Comparison of ENCODE assay signal across 8 cellular contexts in the genomic region with DNA sequence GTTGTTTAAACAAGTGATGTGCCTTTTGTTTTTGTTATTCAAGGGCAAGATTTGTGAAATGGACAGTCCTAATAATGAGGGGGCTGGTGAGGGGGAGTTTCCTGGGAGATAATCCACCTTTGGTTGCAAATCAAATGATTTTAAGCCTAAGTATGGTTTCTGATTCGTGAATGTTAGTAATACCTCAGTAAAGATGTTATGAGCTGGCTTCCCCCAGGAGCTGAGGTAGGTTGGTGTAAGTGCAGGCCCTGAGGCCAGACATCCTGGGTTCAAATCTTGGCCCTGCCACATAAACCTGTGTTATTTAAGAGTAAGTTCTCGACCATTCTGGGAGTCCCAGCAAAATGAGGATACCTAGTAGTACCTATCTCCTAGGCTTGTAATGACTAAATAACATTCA. TPM values are rescaled to one million over a fixed set of nuclear protein-coding genes. Genes with fewer than 3 reads are reported as not detected.
A peak's percentile ranks its signal among the peaks of the same experiment; 100 is the strongest.
DNase-seq lines count a peak whose midpoint lies in the region; ATAC-seq and TF ChIP-seq lines count a peak whose summit lies in the region.

No MANE protein-coding gene starts in this region.

- H3K27ac Mint-ChIP-seq in CD4-positive, alpha-beta T cell: peak overlapping the region; percentile 81

- CTCF ChIA-PET in CD4-positive, alpha-beta T cell (lab: Charles Lee): interaction anchor here (2.4 kb wide), 1 partner anchor 90 kb away, joined by 4 read pairs; no protein-coding TSS in a partner anchor

- no peak for ATAC-seq in CD4-positive, alpha-beta T cell (ENCODE audit: poor library complexity)

- peaks cover 57% of the 10 kb centered on the region for H3K79me2 ChIP-seq in parathyroid adenoma

- peak overlapping the region; percentile 82; the same call in 1 of the 2 replicates for H3K4me3 ChIP-seq in LNCaP clone FGC (ENCODE audit: low read depth, low read length)
- no peak overlapping the region for H3K4me3 ChIP-seq in colonic mucosa
- peak overlapping the region; percentile 98 for H3K4me3 ChIP-seq in parathyroid adenoma (ENCODE audit: low read depth, low read length)
- no peak overlapping the region for H3K4me3 ChIP-seq in effector memory CD4-positive, alpha-beta T cell (ENCODE audit: insufficient read depth, low read depth, low read length, poor library complexity, severe bottlenecking)

- TF ChIP-seq CTCF in CD4-positive, alpha-beta T cell (IDR thresholded peaks at IDR 0.05): no peak
- TF ChIP-seq CTCF in LNCaP clone FGC (IDR thresholded peaks at IDR 0.05; ENCODE audit: control insufficient read depth, extremely low read depth, insufficient read depth) (no peak), colonic mucosa (IDR thresholded peaks at IDR 0.05) (no peak), parathyroid adenoma (IDR thresholded peaks at IDR 0.05) (no peak)

- H3K9me3 Mint-ChIP-seq in CD4-positive, alpha-beta T cell: no peaks in the 10 kb centered on the region

- H3K4me1 Mint-ChIP-seq in CD4-positive, alpha-beta T cell (ENCODE audit: low read depth): peaks cover 40% of the 10 kb centered on the region

- H3K4me2 ChIP-seq in parathyroid adenoma (ENCODE audit: low read length): peak overlapping the region; percentile 83

- H3K9ac ChIP-seq in colonic mucosa (ENCODE audit: low read depth in 2 of 2, low read length in 2 of 2) (peak overlapping the region; percentile 24 to 94), parathyroid adenoma (no peak overlapping the region)

- H3K36me3 Mint-ChIP-seq in CD4-positive, alpha-beta T cell (ENCODE audit: low read depth): peaks cover 22% of the 10 kb centered on the region

- no peaks in the 10 kb centered on the region for H3K27me3 Mint-ChIP-seq in CD4-positive, alpha-beta T cell

- no peak for DNase-seq in CD4-positive, alpha-beta T cell
- DNase-seq in LNCaP clone FGC (ENCODE audit: low read depth) (no peak), colonic mucosa (no peak), NCI-H774 (lab: John Stamatoyannopoulos, UW) (no peak), HCEC 1CT (no peak)
- no peak for DNase-seq in stimulated activated CD4-positive, alpha-beta T cell treated with anti-CD3 and anti-CD28 coated beads, Interleukin-4, amount 100 ng/mL, for 24 hours
- no peak for DNase-seq in effector memory CD4-positive, alpha-beta T cell

- peak overlapping the region; percentile 96 for H3K4me3 Mint-ChIP-seq in CD4-positive, alpha-beta T cell

- no peak overlapping the region for H3K27ac ChIP-seq in CD4-positive, alpha-beta T cell (ENCODE audit: low read depth, low read length)
- H3K27ac ChIP-seq in colonic mucosa: peak overlapping the region; percentile 57
- peak overlapping the region; percentile 48 for H3K27ac ChIP-seq in parathyroid adenoma
- no peak overlapping the region for H3K27ac ChIP-seq in effector memory CD4-positive, alpha-beta T cell (ENCODE audit: insufficient read depth, low read length, poor library complexity, severe bottlenecking)

- no peak overlapping the region for H2AFZ ChIP-seq in parathyroid adenoma

- H3K27me3 ChIP-seq in CD4-positive, alpha-beta T cell (ENCODE audit: control insufficient read depth, insufficient read depth, low read length): no peaks in the 10 kb centered on the region
- no peaks in the 10 kb centered on the region for H3K27me3 ChIP-seq in colonic mucosa
- H3K27me3 ChIP-seq in parathyroid adenoma (ENCODE audit: control insufficient read depth, insufficient read depth, low read length): no peaks in the 10 kb centered on the region
- H3K27me3 ChIP-seq in effector memory CD4-positive, alpha-beta T cell (replicated peaks; ENCODE audit: control insufficient read depth, insufficient read depth, low read length, poor library complexity, severe bottlenecking): no peaks in the 10 kb centered on the region

- H3K4me1 ChIP-seq in colonic mucosa (peaks cover 13% of the 10 kb centered on the region), parathyroid adenoma (peaks cover 8% of the 10 kb centered on the region)
- peaks cover 9% of the 10 kb centered on the region for H3K4me1 ChIP-seq in effector memory CD4-positive, alpha-beta T cell (ENCODE audit: control insufficient read depth, insufficient read depth, low read length, poor library complexity, severe bottlenecking)

- H3K36me3 ChIP-seq in colonic mucosa: no peaks in the 10 kb centered on the region
- no peaks in the 10 kb centered on the region for H3K36me3 ChIP-seq in parathyroid adenoma (ENCODE audit: control insufficient read depth, insufficient read depth, low read length)
- H3K36me3 ChIP-seq in effector memory CD4-positive, alpha-beta T cell (ENCODE audit: control insufficient read depth, insufficient read depth, low read length): no peaks in the 10 kb centered on the region

- POLR2A ChIA-PET in CD4-positive, alpha-beta T cell (lab: Charles Lee): no interaction called here

- H3K9me3 ChIP-seq in CD4-positive, alpha-beta T cell (ENCODE audit: control insufficient read depth, low read length): no peaks in the 10 kb centered on the region
- no peaks in the 10 kb centered on the region for H3K9me3 ChIP-seq in colonic mucosa
- no peaks in the 10 kb centered on the region for H3K9me3 ChIP-seq in parathyroid adenoma (ENCODE audit: control insufficient read depth, low read length)
- H3K9me3 ChIP-seq in effector memory CD4-positive, alpha-beta T cell (ENCODE audit: control insufficient read depth, low read length): no peaks in the 10 kb centered on the region

- intact Hi-C loops in CD4-positive, alpha-beta T cell (cut with DNase I, micrococcal nuclease): loop anchor here (5.0 to 10.0 kb wide), 8 partner anchors 87 to 1947 kb away; a partner anchor contains a TSS
- intact Hi-C loops in colonic mucosa (cut with DNase I): no loop called here

RNA-seq across cellular contexts. Expression of a gene that starts 1.5 kb away (rescaled TPM):
- 10 to 100 TPM; 26.7 to 27.4 TPM for total RNA-seq in CD4-positive, alpha-beta T cell
- 10 to 100 TPM in 1 of 2 donors, 1 to 10 TPM in 1; 9.6 to 11.3 TPM for total RNA-seq in colonic mucosa

RNA-seq across cellular contexts. Expression of a gene that starts 13.1 kb away (rescaled TPM):
- total RNA-seq in CD4-positive, alpha-beta T cell: not detected
- total RNA-seq in colonic mucosa: 1 to 10 TPM; 1.3 to 4.2 TPM

RNA-seq across cellular contexts. Expression of a gene that starts 36.2 kb away (rescaled TPM):
- total RNA-seq in CD4-positive, alpha-beta T cell: 10 to 100 TPM; 10.6 to 12.3 TPM
- total RNA-seq in colonic mucosa: 1 to 10 TPM; 2.4 to 9.3 TPM

Comparison
In these comparisons a context has a peak if more than half of its experiments do, and no peak if none do; other contexts are left out.
1. H3K27ac ChIP-seq: peak in colonic mucosa (single experiment) and parathyroid adenoma (single experiment); none in CD4-positive, alpha-beta T cell (single experiment) and effector memory CD4-positive, alpha-beta T cell (single experiment).
2. H3K4me3 ChIP-seq: peak in LNCaP clone FGC (single experiment) and parathyroid adenoma (single experiment); none in colonic mucosa (single experiment) and effector memory CD4-positive, alpha-beta T cell (single experiment).